10 cellular contexts compared by ENCODE assay signal in the genomic region with DNA sequence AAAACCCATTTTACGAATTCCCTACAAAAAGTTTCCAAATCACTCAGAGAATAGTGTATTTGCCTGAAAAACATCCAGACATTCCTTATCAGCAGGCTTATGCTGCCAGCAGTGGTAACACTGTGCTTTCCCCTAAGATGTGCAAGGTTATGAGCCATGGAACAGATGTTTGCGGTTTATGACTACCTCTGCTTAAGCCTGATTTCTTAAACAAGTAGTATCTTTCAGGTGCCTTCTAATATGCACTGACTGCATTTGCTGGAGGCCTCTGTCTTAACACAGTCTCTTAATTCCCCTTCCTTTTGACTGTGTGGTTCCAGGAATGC. TPM values are rescaled to one million over a fixed set of nuclear protein-coding genes. Genes with fewer than 3 reads are reported as not detected.
DNase-seq lines count a peak whose midpoint lies in the region; ATAC-seq, FAIRE-seq and TF ChIP-seq lines count a peak whose summit lies in the region.
"Had no signal": no experiment of that assay in that cellular context is flagged by ENCODE, and none has a peak within 500 bp of the region (broad histone marks: within the 10 kb centered on the region; RNA-seq: fewer than 3 reads in every experiment).

No MANE protein-coding gene starts in this region.

- intact Hi-C loops in ascending aorta (cut with DNase I) (loop anchor here (5.0 kb wide), 2 partner anchors 34 to 56 kb away; a partner anchor contains a TSS), sciatic nerve (cut with DNase I) (no loop called here), psoas muscle (cut with DNase I) (no loop called here)

- H3K9me3 ChIP-seq in ascending aorta, result no peaks in the 10 kb centered on the region
- no peaks in the 10 kb centered on the region for H3K9me3 ChIP-seq in psoas muscle

- 94 to 95% (median 95%) methylated on average over 2 of the region's 2 CpGs for WGBS in psoas muscle, 3 donors

- H3K4me1 ChIP-seq in ascending aorta (peaks cover 16 to 39% of the 10 kb centered on the region in 2 donors), psoas muscle (no peaks in the 10 kb centered on the region)

- H3K36me3 ChIP-seq in ascending aorta (no peaks in the 10 kb centered on the region), psoas muscle (ENCODE audit: insufficient read depth in 1 of 2, low read depth in 1 of 2) (no peaks in the 10 kb centered on the region)

- no peaks in the 10 kb centered on the region for H3K27me3 ChIP-seq in ascending aorta
- H3K27me3 ChIP-seq in psoas muscle (ENCODE audit: insufficient read depth in 3 of 3, low read length in 2 of 3), result no peaks in the 10 kb centered on the region

- ATAC-seq in HG02798 (IDR thresholded peaks at IDR 0.05; ENCODE audit: poor library complexity, unreplicated experiment) (peak; percentile 86), sciatic nerve (peak; percentile 61), psoas muscle (no peak)

- no peak for TF ChIP-seq CTCF in ascending aorta (IDR thresholded peaks at IDR 0.05)
- no peak for TF ChIP-seq CTCF in psoas muscle (IDR thresholded peaks at IDR 0.05)

- no peak for DNase-seq in GM18507 (ENCODE audit: extremely low spot score, insufficient read length, low read depth)
- DNase-seq in ascending aorta (ENCODE audit: low spot score in 2 of 2), result peak in 1 of 2 donors; percentile 57
- no peak for DNase-seq in sciatic nerve (ENCODE audit: low spot score)
- no peak for DNase-seq in SKM-1 treated with dmso at 0.1 percent for 144 hours (lab: John Stamatoyannopoulos, UW; ENCODE audit: unreplicated experiment)
- DNase-seq in psoas muscle, result no peak
- no peak for DNase-seq in SKM-1 (lab: John Stamatoyannopoulos, UW; ENCODE audit: unreplicated experiment)
- no peak for DNase-seq in NCI-H1105 (lab: John Stamatoyannopoulos, UW)
- DNase-seq: NCI-H1092 had no signal

- peak overlapping the region; percentile 70 to 78 for H3K27ac ChIP-seq in ascending aorta
- no peak overlapping the region for H3K27ac ChIP-seq in psoas muscle

- H3K4me3 ChIP-seq in ascending aorta (no peak overlapping the region), psoas muscle (no peak overlapping the region)

- peak; percentile 36 for FAIRE-seq in GM18507 (lab: Jason Lieb, UNC)
- FAIRE-seq: frontal cortex had no signal

RNA-seq across cellular contexts. Expression of a gene that starts 54.8 kb away (rescaled TPM):
- 65.5 TPM for total RNA-seq in ascending aorta
- total RNA-seq in sciatic nerve, result 53.1 TPM
- total RNA-seq in psoas muscle, result 100 to 1,000 TPM in 1 of 4 donors, 10 to 100 TPM in 3; 50.9 to 174 (median 68.6) TPM
- 10 to 100 TPM in 2 of 3 donors, 1 to 10 TPM in 1; 8.8 to 47.8 (median 32.5) TPM for polyA plus RNA-seq in psoas muscle

Comparison
In these comparisons a context has a peak if more than half of its experiments do, and no peak if none do; other contexts are left out.
1. ATAC-seq: peak in HG02798 (single experiment) and sciatic nerve (single experiment); none in psoas muscle (0 of 4).